8 cellular contexts compared by ENCODE assay signal in the genomic region with DNA sequence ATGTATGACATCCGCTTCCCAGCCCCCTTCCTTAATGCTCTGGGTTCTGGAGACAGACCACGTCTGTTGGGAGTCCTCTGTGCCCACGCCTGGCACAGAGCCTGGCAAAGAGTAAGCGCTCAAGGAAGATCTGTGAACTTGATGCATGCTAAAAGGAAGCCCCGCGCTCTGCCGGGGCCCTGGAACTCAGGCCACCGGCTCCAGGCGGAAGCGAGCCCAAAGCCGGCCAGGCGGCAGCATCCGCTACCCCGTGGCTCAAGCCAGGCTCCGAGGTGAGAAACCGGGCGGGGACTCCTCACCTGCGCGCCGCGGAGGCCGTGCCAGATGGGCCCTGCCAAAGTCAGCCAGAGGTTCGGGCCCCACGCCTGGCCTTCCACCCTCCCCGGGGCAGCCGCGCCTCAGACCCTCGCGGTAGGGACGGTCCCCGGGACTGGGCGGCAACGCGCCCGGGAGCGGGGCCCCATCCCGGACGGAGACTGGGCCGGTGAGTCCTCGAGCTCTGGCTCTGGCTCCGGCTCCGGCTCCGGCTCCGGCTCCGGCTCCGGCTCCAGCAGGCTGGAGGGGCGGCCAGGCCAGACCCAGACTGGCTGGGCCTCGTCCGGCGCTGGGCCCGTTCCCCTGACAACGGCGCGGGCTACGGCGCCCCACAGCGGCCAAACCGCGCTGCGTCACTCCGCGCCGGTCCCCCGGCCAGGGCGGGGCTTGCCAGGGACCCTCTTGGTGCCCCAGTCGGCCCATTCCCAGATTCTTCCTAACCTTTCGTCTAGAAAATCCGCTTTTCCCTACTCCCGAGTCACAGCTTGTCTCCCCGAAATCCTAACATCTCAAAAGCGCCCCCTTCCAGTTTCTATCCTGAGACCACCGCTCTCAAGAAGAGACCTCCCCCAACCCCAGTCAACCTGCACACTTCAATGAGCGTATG. TPM values are rescaled to one million over a fixed set of nuclear protein-coding genes. Genes with fewer than 3 reads are reported as not detected.
DNase-seq lines count a peak whose midpoint lies in the region; ATAC-seq and TF ChIP-seq lines count a peak whose summit lies in the region.

A gene with protein sequence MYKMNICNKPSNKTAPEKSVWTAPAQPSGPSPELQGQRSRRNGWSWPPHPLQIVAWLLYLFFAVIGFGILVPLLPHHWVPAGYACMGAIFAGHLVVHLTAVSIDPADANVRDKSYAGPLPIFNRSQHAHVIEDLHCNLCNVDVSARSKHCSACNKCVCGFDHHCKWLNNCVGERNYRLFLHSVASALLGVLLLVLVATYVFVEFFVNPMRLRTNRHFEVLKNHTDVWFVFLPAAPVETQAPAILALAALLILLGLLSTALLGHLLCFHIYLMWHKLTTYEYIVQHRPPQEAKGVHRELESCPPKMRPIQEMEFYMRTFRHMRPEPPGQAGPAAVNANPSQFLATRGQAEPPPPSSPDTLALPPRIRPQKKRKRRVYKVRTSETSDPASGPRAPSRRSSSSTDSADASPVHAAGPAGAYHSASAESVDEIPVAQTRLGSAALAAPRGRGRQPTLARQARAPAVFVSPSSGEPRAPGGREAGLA (minus strand): TSS at position 606 of the 922 bp plus-strand sequence. CDS start 8,702 bp downstream, outside the sequence.

- H3K4me3 ChIP-seq in astrocyte of the cerebellum (ENCODE audit: low read depth, low read length): peak within 1 kb of the TSS; percentile 58
- H3K4me3 ChIP-seq in right atrium auricular region: peak within 1 kb of the TSS; percentile 68 to 92

- peak; percentile 31 for TF ChIP-seq CTCF in astrocyte of the cerebellum (IDR thresholded peaks at IDR 0.05; ENCODE audit: low read depth, low read length, missing control alignments)
- peak; percentile 45 to 78 for TF ChIP-seq CTCF in right atrium auricular region (IDR thresholded peaks at IDR 0.05)

- H3K27ac ChIP-seq in right atrium auricular region: peak within 1 kb of the TSS; percentile 75 to 79

- peak; percentile 55 for DNase-seq in NCI-H82 (lab: John Stamatoyannopoulos, UW)
- DNase-seq in NCI-H82 treated with DMSO at 0.1 percent for 48 hours (lab: John Stamatoyannopoulos, UW; ENCODE audit: unreplicated experiment): no peak
- peak; percentile 53 for DNase-seq in RPMI7951 (ENCODE audit: low read depth)
- DNase-seq in astrocyte of the cerebellum (ENCODE audit: low read depth): no peak
- DNase-seq in right atrium auricular region (ENCODE audit: low spot score): no peak
- peak; percentile 67 to 96 (median 76) for DNase-seq in posterior cingulate gyrus

- no peaks in the 10 kb centered on the region for H3K36me3 ChIP-seq in right atrium auricular region

- intact Hi-C loops in posterior cingulate gyrus (cut with DNase I): loop anchor here (5.0 to 10.0 kb wide), 2 partner anchors 44 to 49 kb away; no protein-coding TSS in a partner anchor

- no peaks in the 10 kb centered on the region for H3K27me3 ChIP-seq in right atrium auricular region

- in situ Hi-C loops in astrocyte of the cerebellum (cut with HindIII; ENCODE audit: low sequenced_read_pairs): no loop called here

- H3K4me1 ChIP-seq in right atrium auricular region: peaks cover 0 to 12% of the 10 kb centered on the region in 2 donors

- H3K9me3 ChIP-seq in right atrium auricular region: no peaks in the 10 kb centered on the region

- ATAC-seq in HG03139 (IDR thresholded peaks at IDR 0.05; ENCODE audit: unreplicated experiment) (peak; percentile 81), GM21717 (IDR thresholded peaks at IDR 0.05; ENCODE audit: unreplicated experiment) (no peak)

RNA-seq across cellular contexts. Expression of the gene that starts here (rescaled TPM):
- total RNA-seq in RPMI7951 (2014; rRNA removed; shearing (Covaris generic)): 1.4 and 2.0 TPM in 2 replicates
- total RNA-seq in right atrium auricular region: 10 to 100 TPM in 1 of 2 donors, 1 to 10 TPM in 1; 8.9 to 11.8 TPM

Comparison
In these comparisons a context has a peak if more than half of its experiments do, and no peak if none do; other contexts are left out.
1. DNase-seq: peak in NCI-H82 (single experiment), RPMI7951 (single experiment) and posterior cingulate gyrus (10 of 10); none in NCI-H82 treated with DMSO at 0.1 percent for 48 hours (single experiment), astrocyte of the cerebellum (single experiment) and right atrium auricular region (single experiment).